Comparison of ENCODE assay signal across 15 cellular contexts in genomic region chr3:57446318-57446841, GRCh38.
DNase-seq lines count a peak whose midpoint lies in the region; ATAC-seq and TF ChIP-seq lines count a peak whose summit lies in the region.
"Had no signal": no experiment of that assay in that cellular context is flagged by ENCODE, and none has a peak within 500 bp of the region (broad histone marks: within the 10 kb centered on the region; RNA-seq: fewer than 3 reads in every experiment).

No MANE protein-coding gene starts in this region.

- H3K27me3 ChIP-seq in RWPE2 (ENCODE audit: insufficient read depth, poor library complexity, severe bottlenecking) = no peaks in the 10 kb centered on the region
- H3K27me3 ChIP-seq: colonic mucosa had no signal

- TF ChIP-seq CTCF in RWPE2 (IDR thresholded peaks at IDR 0.05; ENCODE audit: poor library complexity, severe bottlenecking) (no peak), fibroblast of the aortic adventitia (IDR thresholded peaks at IDR 0.05; ENCODE audit: insufficient read depth, low read length) (no peak)

- no peaks in the 10 kb centered on the region for H3K36me3 ChIP-seq in RWPE2 (ENCODE audit: low read depth)
- H3K36me3 ChIP-seq: colonic mucosa had no signal

- H3K9me3 ChIP-seq in RWPE2 (ENCODE audit: severe bottlenecking) = no peaks in the 10 kb centered on the region
- H3K9me3 ChIP-seq: colonic mucosa had no signal

- H3K4me1 ChIP-seq in RWPE2 (ENCODE audit: insufficient read depth, poor library complexity, severe bottlenecking) = no peaks in the 10 kb centered on the region
- H3K4me1 ChIP-seq: colonic mucosa had no signal

- 0 out of 3 replicates have a peak, but pooled peaks have one; percentile 55 for ATAC-seq in RWPE2 (ENCODE audit: low read depth)

- no peak overlapping the region for H3K4me3 ChIP-seq in RWPE2 (ENCODE audit: severe bottlenecking)
- peak overlapping the region; percentile 19 for H3K4me3 ChIP-seq in fibroblast of the aortic adventitia (ENCODE audit: low read depth, low read length)
- H3K4me3 ChIP-seq: colonic mucosa had no signal

- no peak overlapping the region for H3K27ac ChIP-seq in RWPE2 (ENCODE audit: poor library complexity, severe bottlenecking)
- H3K27ac ChIP-seq: colonic mucosa had no signal

- DNase-seq in A172 (ENCODE audit: low spot score) (peak; percentile 40), GM03348 (ENCODE audit: low spot score) (peak; percentile 26), RWPE2 (ENCODE audit: low spot score) (no peak), fibroblast of the aortic adventitia (ENCODE audit: low read depth) (peak; percentile 79), GF-D8 (lab: John Stamatoyannopoulos, UW) (no peak), DMS53 treated with DMSO at 0.1 percent for 48 hours (lab: John Stamatoyannopoulos, UW; ENCODE audit: unreplicated experiment) (no peak), NCI-H2081 (lab: John Stamatoyannopoulos, UW) (no peak)
- no peak for DNase-seq in central memory CD4-positive, alpha-beta T cell
- DNase-seq: colonic mucosa, DMS79 treated with DMSO at 0.1 percent for 48 hours, KG1, mesendoderm, NCI-H187 treated with DMSO at 0.1 percent for 48 hours, posterior cingulate gyrus, trophoblast cell had no signal

Comparison
In these comparisons a context has a peak if more than half of its experiments do, and no peak if none do; other contexts are left out.
1. DNase-seq: peak in A172 (single experiment), GM03348 (single experiment) and fibroblast of the aortic adventitia (single experiment); none in RWPE2 (single experiment), central memory CD4-positive, alpha-beta T cell (single experiment), GF-D8 (single experiment), DMS53 treated with DMSO at 0.1 percent for 48 hours (single experiment) and NCI-H2081 (0 of 2).